In the genomic region with DNA sequence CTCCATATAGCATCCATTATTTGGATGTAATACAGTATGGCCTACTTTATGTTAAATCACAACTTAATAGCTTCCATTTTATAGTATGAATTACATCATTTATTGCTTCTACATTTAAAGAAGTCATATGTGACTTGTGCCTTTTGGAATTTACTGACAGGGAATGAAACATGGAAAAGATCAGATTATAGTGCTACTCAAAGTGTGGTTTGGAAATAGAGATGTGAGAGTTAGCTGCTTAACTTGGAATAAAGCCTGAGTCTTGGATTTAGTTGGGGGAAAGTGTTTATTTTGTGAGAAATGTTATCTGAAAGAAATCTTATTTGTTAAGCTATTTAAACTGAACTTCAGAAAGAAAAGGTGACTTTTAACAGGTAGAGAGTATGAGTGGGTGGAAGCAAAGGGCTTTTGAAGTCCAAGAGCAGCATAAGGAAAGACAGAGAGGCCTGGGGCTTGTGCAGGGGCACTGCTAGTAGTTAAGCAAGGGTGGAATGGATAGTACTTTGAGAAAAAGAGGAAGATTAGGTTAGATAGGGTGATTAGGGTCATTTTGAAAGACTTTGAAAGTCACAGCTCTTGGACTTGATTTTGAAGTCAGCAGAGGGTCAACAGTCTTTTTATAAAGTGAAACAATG, we compare ENCODE assay signal across 21 cellular contexts.
DNase-seq lines count a peak whose midpoint lies in the region; ATAC-seq, FAIRE-seq and TF ChIP-seq lines count a peak whose summit lies in the region.
"Had no signal": no experiment of that assay in that cellular context is flagged by ENCODE, and none has a peak within 500 bp of the region (broad histone marks: within the 10 kb centered on the region; RNA-seq: fewer than 3 reads in every experiment).

No MANE protein-coding gene starts in this region.

- no TSS peak for BruUV-seq in GM12878 (replicated peaks; lab: Mats Ljungman, UMichigan)

- no peak overlapping the region for H3K27ac ChIP-seq in GM23248
- H3K27ac ChIP-seq in GM12878 (ENCODE audit: control insufficient read depth, insufficient read depth), result no peak overlapping the region
- peak overlapping the region; percentile 74 for H3K27ac ChIP-seq in neutrophil
- no peak overlapping the region for H3K27ac ChIP-seq in CD8-positive, alpha-beta T cell (ENCODE audit: low read depth, low read length)
- H3K27ac ChIP-seq: ascending aorta, coronary artery, esophagus muscularis mucosa, heart left ventricle, right lobe of liver had no signal

- 0 out of 2 replicates have a peak, but pooled peaks cover 5% of the 10 kb centered on the region for H3K36me3 ChIP-seq in GM23248 (ENCODE audit: low read depth)
- no peaks in the 10 kb centered on the region for H3K36me3 ChIP-seq in GM12878 (ENCODE audit: control insufficient read depth in 2 of 2, insufficient read depth in 2 of 2, low read length in 1 of 2)
- no peaks in the 10 kb centered on the region for H3K36me3 ChIP-seq in neutrophil
- H3K36me3 ChIP-seq in CD8-positive, alpha-beta T cell (ENCODE audit: insufficient read depth, low read length), result no peaks in the 10 kb centered on the region
- H3K36me3 ChIP-seq: ascending aorta, esophagus muscularis mucosa, heart left ventricle, right lobe of liver had no signal

- peak overlapping the region; percentile 31 for H3K4me2 ChIP-seq in GM23248 (ENCODE audit: unreplicated experiment)
- no peak overlapping the region for H3K4me2 ChIP-seq in GM12878 (ENCODE audit: control insufficient read depth, insufficient read depth)

- peaks cover 47% of the 10 kb centered on the region for H3K4me1 Mint-ChIP-seq in CD8-positive, alpha-beta T cell (ENCODE audit: low read depth)

- no peak for TF ChIP-seq RAD21 in GM12878 (IDR thresholded peaks at IDR 0.05; ENCODE audit: insufficient read depth, low read depth, low read length)

- no peak for FAIRE-seq in GM12878 (lab: Jason Lieb, UNC)
- FAIRE-seq: islet of Langerhans had no signal

- no peak overlapping the region for H3K9ac ChIP-seq in GM23248
- no peak overlapping the region for H3K9ac ChIP-seq in GM12878 (ENCODE audit: control insufficient read depth, insufficient read depth, low read length)

- no peaks in the 10 kb centered on the region for H3K9me2 ChIP-seq in GM23248 (ENCODE audit: insufficient read depth)

- no peak for TF ChIP-seq POLR2A in GM12878 (IDR thresholded peaks at IDR 0.05; ENCODE audit: low read depth, low read length)

- H3K27me3 ChIP-seq in GM23248 (replicated peaks; ENCODE audit: insufficient read depth) (no peaks in the 10 kb centered on the region), GM12878 (replicated peaks in 1 of 2; ENCODE audit: control insufficient read depth in 2 of 2, insufficient read depth in 2 of 2, low read length in 1 of 2) (no peaks in the 10 kb centered on the region), neutrophil (no peaks in the 10 kb centered on the region)
- no peaks in the 10 kb centered on the region for H3K27me3 ChIP-seq in CD8-positive, alpha-beta T cell (ENCODE audit: insufficient read depth, low read length)
- H3K27me3 ChIP-seq: ascending aorta, esophagus muscularis mucosa, heart left ventricle, right lobe of liver had no signal

- H3F3A ChIP-seq in GM23248 (ENCODE audit: insufficient read depth), result no peaks in the 10 kb centered on the region

- SMC1A ChIA-PET in GM12878 (lab: Charles Lee; ENCODE audit: uncharacterized antibody, unreplicated experiment), result interaction anchor here (0.6 to 1.3 kb wide), 5 partner anchors 9 to 30 kb away, joined by 3 to 4 read pairs (median 3); no protein-coding TSS in a partner anchor

- H3K27me3 Mint-ChIP-seq in CD8-positive, alpha-beta T cell (ENCODE audit: low read depth), result no peaks in the 10 kb centered on the region

- intact Hi-C loops in GM12878 (cut with micrococcal nuclease; ENCODE audit: unreplicated experiment), result no loop called here
- intact Hi-C loops in CD8-positive, alpha-beta T cell (cut with DNase I, micrococcal nuclease), result loop anchor here (2.0 to 5.0 kb wide), 2 partner anchors 14 to 49 kb away; no protein-coding TSS in a partner anchor

- H3K27ac Mint-ChIP-seq in CD8-positive, alpha-beta T cell, result no peak overlapping the region
- H3K27ac Mint-ChIP-seq: T-helper 1 cell treated with Interleukin-12 subunit alpha and Interleukin-12 subunit beta and Interleukin-4 antibody, amounts not matched to agents 30 μg/mL and 1 μg/mL, for 36 hours had no signal

- ATAC-seq in GM12878 (peak; percentile 25; the same call in 1 of the 3 replicates), HG03521 (IDR thresholded peaks at IDR 0.05; ENCODE audit: unreplicated experiment) (no peak)
- ATAC-seq in CD8-positive, alpha-beta T cell, result no peak
- ATAC-seq: heart left ventricle had no signal

- CTCF ChIA-PET in GM12878 (lab: Yijun Ruan, JAX), result interaction anchor here (0.6 to 4.2 kb wide), 4 partner anchors 9 to 638 kb away, joined by 3 to 27 read pairs (median 4); no protein-coding TSS in a partner anchor
- CTCF ChIA-PET in CD8-positive, alpha-beta T cell (lab: Charles Lee), result interaction anchor here (0.6 kb wide), 1 partner anchor 58 kb away, joined by 4 read pairs; no protein-coding TSS in a partner anchor

- H3K79me2 ChIP-seq in GM23248 (ENCODE audit: insufficient read depth), result peaks cover 100% of the 10 kb centered on the region
- H3K79me2 ChIP-seq in GM12878 (ENCODE audit: control insufficient read depth, insufficient read depth, low read length), result peaks cover 18% of the 10 kb centered on the region

- H4K20me1 ChIP-seq in GM23248 (ENCODE audit: insufficient read depth) (peaks cover 22% of the 10 kb centered on the region; the same call in 1 of the 2 replicates), GM12878 (ENCODE audit: control insufficient read depth, insufficient read depth) (no peaks in the 10 kb centered on the region)

- TF ChIP-seq CTCF in GM12878 (IDR thresholded peaks at IDR 0.05 in 2 of 3, conservative IDR thresholded peaks at IDR 0.05 in 1 of 3; ENCODE audit: control insufficient read depth in 2 of 3, extremely low read depth in 1 of 3, insufficient read depth in 1 of 3, low read depth in 3 of 3, low read length in 3 of 3), result no peak
- no peak for TF ChIP-seq CTCF in neutrophil (IDR thresholded peaks at IDR 0.05)
- TF ChIP-seq CTCF in CD8-positive, alpha-beta T cell (IDR thresholded peaks at IDR 0.05), result no peak

- no peak for TF ChIP-seq EP300 in GM12878 (IDR thresholded peaks at IDR 0.05; ENCODE audit: borderline replicate concordance in 1 of 2, control insufficient read depth in 1 of 2, low read depth in 2 of 2, low read length in 2 of 2)

- H3K9me3 ChIP-seq in GM23248 (ENCODE audit: low read depth) (no peaks in the 10 kb centered on the region), GM12878 (replicated peaks; ENCODE audit: control insufficient read depth, insufficient read depth, low read length) (no peaks in the 10 kb centered on the region; the same call in 1 of the 3 replicates), neutrophil (no peaks in the 10 kb centered on the region)
- no peaks in the 10 kb centered on the region for H3K9me3 ChIP-seq in CD8-positive, alpha-beta T cell (ENCODE audit: low read length)
- H3K9me3 ChIP-seq: ascending aorta, esophagus muscularis mucosa, right lobe of liver had no signal

- peak; percentile 31 for DNase-seq in GM23248
- DNase-seq in MV-4-11 (lab: John Stamatoyannopoulos, UW), result peak; percentile 57
- DNase-seq in GM12878 (ENCODE audit: low read depth, low spot score), result no peak
- no peak for DNase-seq in CD8-positive, alpha-beta T cell
- DNase-seq in NAMALWA (ENCODE audit: low spot score), result no peak
- DNase-seq: activated CD4-positive, alpha-beta T cell treated with anti-CD3 and anti-CD28 coated beads for 1 hour; activated gamma-delta T cell treated with Interleukin-2 at 50 U/mL for 16 hours; heart left ventricle; NCI-H1105; NCI-H82; nucleus accumbens; right lobe of liver; RPMI8226; stimulated activated CD4-positive, alpha-beta T cell treated with anti-CD3 and anti-CD28 coated beads, Interleukin-1b, Interleukin-23, amount 100 ng/mL, for 48 hours had no signal

- POLR2A ChIA-PET in GM12878 (lab: Charles Lee), result interaction anchor here (1.0 kb wide), 1 partner anchor 219 kb away, joined by 3 read pairs; a partner anchor contains a TSS
- POLR2A ChIA-PET in CD8-positive, alpha-beta T cell (lab: Charles Lee), result interaction anchor here (0.6 to 1.1 kb wide), 4 partner anchors 14 to 124 kb away, joined by 3 to 4 read pairs (median 3); a partner anchor contains a TSS

- H2AFZ ChIP-seq in GM23248, result no peak overlapping the region
- H2AFZ ChIP-seq in GM12878 (ENCODE audit: control insufficient read depth, low read depth, low read length), result no peak overlapping the region

- H3K4me3 ChIP-seq in GM23248 (no peak overlapping the region), GM12878 (no peak overlapping the region), neutrophil (ENCODE audit: low read depth in 1 of 2, low read length in 1 of 2) (no peak overlapping the region)
- H3K4me3 ChIP-seq in CD8-positive, alpha-beta T cell (ENCODE audit: low read depth, low read length), result no peak overlapping the region
- H3K4me3 ChIP-seq: ascending aorta, coronary artery, esophagus muscularis mucosa, heart left ventricle, right lobe of liver had no signal

- in situ Hi-C loops in GM23248 (cut with MboI), result no loop called here
- in situ Hi-C loops in GM12878 (cut with MboI), result no loop called here

- peaks cover 3% of the 10 kb centered on the region for H3K9me3 Mint-ChIP-seq in CD8-positive, alpha-beta T cell

- RAD21 ChIA-PET in GM12878 (lab: Charles Lee; ENCODE audit: unreplicated experiment), result interaction anchor here (1.4 kb wide), 2 partner anchors 10 to 58 kb away, joined by 5 to 6 read pairs; no protein-coding TSS in a partner anchor

- H3K4me3 Mint-ChIP-seq in CD8-positive, alpha-beta T cell, result no peak overlapping the region
- H3K4me3 Mint-ChIP-seq: T-helper 1 cell treated with Interleukin-12 subunit alpha and Interleukin-12 subunit beta and Interleukin-4 antibody, amounts not matched to agents 30 μg/mL and 1 μg/mL, for 36 hours had no signal

- H3K4me1 ChIP-seq in GM23248 (ENCODE audit: insufficient read depth), result peaks cover 17% of the 10 kb centered on the region
- H3K4me1 ChIP-seq in GM12878 (ENCODE audit: control insufficient read depth, insufficient read depth, low read length), result no peaks in the 10 kb centered on the region; the same call in 1 of the 2 replicates
- H3K4me1 ChIP-seq in neutrophil (ENCODE audit: control insufficient read depth in 1 of 2, insufficient read depth in 1 of 2, low read depth in 1 of 2, low read length in 1 of 2), result peaks cover 12 to 28% of the 10 kb centered on the region in 2 experiments
- peaks cover 28% of the 10 kb centered on the region for H3K4me1 ChIP-seq in CD8-positive, alpha-beta T cell (ENCODE audit: insufficient read depth, low read length)

- peaks cover 4% of the 10 kb centered on the region for H3K36me3 Mint-ChIP-seq in CD8-positive, alpha-beta T cell

TF ChIP-seq in GM12878, 131 proteins besides CTCF, POLR2A, EP300 and RAD21 (continues in another document):
- TF ChIP-seq ZNF274 (IDR thresholded peaks at IDR 0.05; ENCODE audit: insufficient read depth, insufficient read length) (no peak), MTA2 (IDR thresholded peaks at IDR 0.05; ENCODE audit: low read depth) (no peak), EZH2 (IDR thresholded peaks at IDR 0.05; ENCODE audit: borderline replicate concordance, control insufficient read depth, low read depth, low read length) (no peak), POLR2AphosphoS5 (IDR thresholded peaks at IDR 0.05; ENCODE audit: low read length) (no peak), ETV6 (conservative IDR thresholded peaks at IDR 0.05 in 1 of 2, IDR thresholded peaks at IDR 0.05 in 1 of 2; ENCODE audit: borderline replicate concordance in 1 of 2, low read depth in 1 of 2) (no peak), IRF4 (IDR thresholded peaks at IDR 0.05; ENCODE audit: low read depth, low read length) (no peak)

Comparison
In these comparisons a context has a peak if more than half of its experiments do, and no peak if none do; other contexts are left out.
1. DNase-seq: peak in GM23248 (single experiment) and MV-4-11 (single experiment); none in GM12878 (single experiment), CD8-positive, alpha-beta T cell (0 of 7) and NAMALWA (single experiment).